ENCODE assay signal across 8 cellular contexts in the genomic region with DNA sequence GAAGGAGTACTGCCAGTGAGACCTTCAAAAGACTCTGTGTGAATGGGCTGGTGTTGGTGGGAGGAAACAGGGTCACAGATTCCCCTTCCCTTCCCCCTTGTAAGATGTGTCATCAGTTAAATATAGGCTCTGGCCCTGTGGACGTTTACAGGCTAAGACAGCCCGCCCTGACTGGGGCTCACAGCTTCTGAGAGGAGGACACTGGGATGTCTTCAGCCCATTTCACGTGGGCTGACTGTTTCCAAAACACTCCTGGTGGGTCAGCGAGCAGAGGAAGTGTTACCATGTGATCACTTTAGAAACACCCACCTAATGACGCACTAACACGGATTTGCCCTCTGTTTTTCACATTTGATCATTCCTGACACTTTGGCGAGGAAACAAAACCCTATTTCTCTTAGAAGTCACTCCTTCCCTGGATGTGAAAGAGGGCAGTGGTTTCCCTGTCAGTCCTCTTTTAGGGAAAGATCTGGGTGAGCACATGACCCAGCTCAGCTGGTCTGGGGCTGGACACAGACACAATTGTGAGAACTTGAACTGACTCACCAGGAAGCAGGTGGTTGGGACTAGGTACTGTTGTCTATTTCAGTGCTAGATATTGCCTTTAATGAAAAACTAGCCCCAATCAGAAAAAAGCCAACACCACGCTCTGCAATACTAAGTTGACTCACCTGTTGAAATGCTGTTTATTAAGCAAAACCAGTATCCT. TPM values are rescaled to one million over a fixed set of nuclear protein-coding genes. Genes with fewer than 3 reads are reported as not detected.
DNase-seq lines count a peak whose midpoint lies in the region; ATAC-seq, FAIRE-seq and TF ChIP-seq lines count a peak whose summit lies in the region.

No MANE protein-coding gene starts in this region.

- no peaks in the 10 kb centered on the region for H3K36me3 Mint-ChIP-seq in nephron progenitor cell (ENCODE audit: low read depth)

- H4K20me1 ChIP-seq in PC-3 (ENCODE audit: low read length) = no peaks in the 10 kb centered on the region

- peak overlapping the region; percentile 22 for H3K4me2 ChIP-seq in PC-3 (ENCODE audit: low read length)

- H3K9me3 ChIP-seq in PC-3 (ENCODE audit: low read length) = no peaks in the 10 kb centered on the region
- H3K9me3 ChIP-seq in kidney (ENCODE audit: control insufficient read depth in 1 of 2, low read length in 2 of 2) = no peaks in the 10 kb centered on the region
- no peaks in the 10 kb centered on the region for H3K9me3 ChIP-seq in WERI-Rb-1 (ENCODE audit: severe bottlenecking)

- BruUV-seq in PC-3 (replicated peaks; lab: Mats Ljungman, UMichigan) = no TSS peak

- H3K9ac ChIP-seq in PC-3 (ENCODE audit: low read length) = no peak overlapping the region
- no peak overlapping the region for H3K9ac ChIP-seq in kidney (ENCODE audit: low read length in 2 of 2)

- ATAC-seq in HG02870 (IDR thresholded peaks at IDR 0.05; ENCODE audit: unreplicated experiment) (peak; percentile 77), PC-3 (peak; percentile 43)

- H3K4me1 Mint-ChIP-seq in nephron progenitor cell = peaks cover 16% of the 10 kb centered on the region

- no peaks in the 10 kb centered on the region for H3K9me3 Mint-ChIP-seq in nephron progenitor cell

- CTCF ChIA-PET in PC-3 (lab: Charles Lee) = no interaction called here

- H2AFZ ChIP-seq in PC-3 (ENCODE audit: low read length) = peak overlapping the region; percentile 22; the same call in 1 of the 2 replicates

- POLR2A ChIA-PET in PC-3 (lab: Charles Lee; ENCODE audit: unreplicated experiment) = no interaction called here

- peak; percentile 47 for FAIRE-seq in GM18507 (lab: Jason Lieb, UNC)
- no peak for FAIRE-seq in kidney (lab: Jason Lieb, UNC)

- no peak overlapping the region for H3K27ac ChIP-seq in PC-3 (ENCODE audit: low read length)
- peak overlapping the region; percentile 64 to 76 for H3K27ac ChIP-seq in kidney (ENCODE audit: low read depth in 2 of 2, low read length in 2 of 2)
- no peak overlapping the region for H3K27ac ChIP-seq in WERI-Rb-1

- DNase-seq in GM18507 (ENCODE audit: extremely low spot score, insufficient read length, low read depth) = no peak
- peak; percentile 74 for DNase-seq in PC-3
- DNase-seq in amygdala (lab: John Stamatoyannopoulos, UW) = peak in 31 of 56 donors; percentile 5 to 67 (median 34)
- peak; percentile 91 for DNase-seq in kidney
- peak in 2 of 3 donors; percentile 21 to 24 for DNase-seq in stimulated activated CD4-positive, alpha-beta T cell treated with anti-CD3 and anti-CD28 coated beads, TNF-alpha, amount 100 ng/mL, for 48 hours (ENCODE audit: low read depth in 3 of 3)
- DNase-seq in WERI-Rb-1 = no peak
- DNase-seq in nephron progenitor cell = no peak

- H3K36me3 ChIP-seq in PC-3 (ENCODE audit: low read depth, low read length) (no peaks in the 10 kb centered on the region), kidney (ENCODE audit: control insufficient read depth in 1 of 2, insufficient read depth in 2 of 2, low read length in 2 of 2) (no peaks in the 10 kb centered on the region), WERI-Rb-1 (no peaks in the 10 kb centered on the region)

- intact Hi-C loops in PC-3 (cut with micrococcal nuclease) (no loop called here), kidney (cut with DNase I) (no loop called here)

- H3K27ac Mint-ChIP-seq in nephron progenitor cell = no peak overlapping the region

- H3K27me3 Mint-ChIP-seq in nephron progenitor cell (ENCODE audit: low read depth, poor library complexity) = peaks cover 9% of the 10 kb centered on the region

- H3K9me2 ChIP-seq in PC-3 (replicated peaks; ENCODE audit: low read length) = no peaks in the 10 kb centered on the region

- H3K4me3 Mint-ChIP-seq in nephron progenitor cell = no peak overlapping the region

- no peaks in the 10 kb centered on the region for H3K79me2 ChIP-seq in PC-3 (ENCODE audit: low read length)

- H3F3A ChIP-seq in PC-3 (ENCODE audit: low read length, unreplicated experiment) = no peaks in the 10 kb centered on the region

- TF ChIP-seq CTCF in PC-3 (conservative IDR thresholded peaks at IDR 0.05; ENCODE audit: low read depth, low read length) (no peak), kidney (IDR thresholded peaks at IDR 0.05; ENCODE audit: borderline replicate concordance, extremely low read depth, insufficient read depth) (no peak), WERI-Rb-1 (IDR thresholded peaks at IDR 0.05; ENCODE audit: low read depth, low read length) (no peak), nephron progenitor cell (IDR thresholded peaks at IDR 0.05) (no peak)

- no peaks in the 10 kb centered on the region for H3K27me3 ChIP-seq in PC-3 (ENCODE audit: low read length)
- H3K27me3 ChIP-seq in WERI-Rb-1 (ENCODE audit: insufficient read depth, low read depth, severe bottlenecking) = peaks cover 79% of the 10 kb centered on the region

- H3K4me1 ChIP-seq in PC-3 (ENCODE audit: insufficient read depth, low read length) (peaks cover 26% of the 10 kb centered on the region), kidney (ENCODE audit: control insufficient read depth in 1 of 2, insufficient read depth in 1 of 2, low read depth in 1 of 2, low read length in 2 of 2) (peaks cover 9 to 22% of the 10 kb centered on the region in 2 donors)

- H3K4me3 ChIP-seq in PC-3 (ENCODE audit: low read length) = no peak overlapping the region
- no peak overlapping the region for H3K4me3 ChIP-seq in kidney (ENCODE audit: low read length in 2 of 2)
- no peak overlapping the region for H3K4me3 ChIP-seq in WERI-Rb-1 (ENCODE audit: low read depth, low read length)

RNA-seq across cellular contexts. Expression of a gene that starts 38.9 kb away (rescaled TPM):
- total RNA-seq in PC-3 (2014; rRNA removed) = not detected in 2 replicates
- total RNA-seq in kidney = not detected
- not detected for polyA plus RNA-seq in kidney (ENCODE audit: insufficient read depth, low read depth, low replicate concordance)

Comparison
In these comparisons a context has a peak if more than half of its experiments do, and no peak if none do; other contexts are left out.
1. DNase-seq: peak in PC-3 (single experiment), amygdala (31 of 56), kidney (single experiment) and stimulated activated CD4-positive, alpha-beta T cell treated with anti-CD3 and anti-CD28 coated beads, TNF-alpha, amount 100 ng/mL, for 48 hours (2 of 3); none in GM18507 (single experiment), WERI-Rb-1 (single experiment) and nephron progenitor cell (single experiment).
2. H3K27ac ChIP-seq: peak in kidney (2 of 2); none in PC-3 (single experiment) and WERI-Rb-1 (single experiment).